28 cellular contexts compared by ENCODE assay signal in the genomic region with DNA sequence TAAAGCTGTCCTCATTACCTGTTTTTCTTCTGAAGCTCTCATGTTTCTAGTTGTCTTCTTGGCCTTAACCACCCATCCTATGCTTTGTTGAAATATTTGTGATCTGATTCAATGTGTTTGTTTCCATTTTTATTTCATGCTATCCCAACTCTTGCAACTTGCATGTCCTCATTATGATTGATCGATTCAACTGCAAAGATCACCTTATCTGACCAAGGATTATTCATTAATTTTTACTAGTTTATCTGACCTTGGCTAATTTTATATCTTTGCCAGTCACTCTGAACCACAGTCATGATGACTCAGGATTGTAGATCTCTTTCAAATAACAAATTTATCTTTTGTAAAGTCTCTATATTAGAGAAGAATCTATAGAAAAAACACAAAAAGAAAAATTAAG.
"Had no signal": no experiment of that assay in that cellular context is flagged by ENCODE, and none has a peak within 500 bp of the region (broad histone marks: within the 10 kb centered on the region; RNA-seq: fewer than 3 reads in every experiment).

No MANE protein-coding gene starts in this region.

- H3K36me3 ChIP-seq: left lung, neural progenitor cell, neutrophil, right atrium auricular region, spleen, suprapubic skin, thoracic aorta, tibial artery, upper lobe of right lung had no signal

- H3K9me3 ChIP-seq: left lung, neutrophil, psoas muscle, right atrium auricular region, spleen, suprapubic skin, thoracic aorta, tibial artery, upper lobe of right lung had no signal

- ATAC-seq: left cardiac atrium; left lung; natural killer cell; psoas muscle; sciatic nerve; stimulated activated effector memory CD8-positive, alpha-beta T cell treated with anti-CD3 and anti-CD28 coated beads, Interleukin-12 subunit alpha, Interleukin-12 subunit beta, amount 100 ng/mL, for 72 hours; upper lobe of right lung had no signal

- H3K27me3 ChIP-seq: left lung, neural progenitor cell, neutrophil, right atrium auricular region, spleen, suprapubic skin, tibial artery, upper lobe of right lung had no signal

- FAIRE-seq: keratinocyte, urothelium cell line had no signal

- H3K4me1 ChIP-seq: left lung, neural progenitor cell, parathyroid adenoma, psoas muscle, right atrium auricular region, spleen, suprapubic skin, tibial artery, upper lobe of right lung had no signal

- DNase-seq: hippocampal formation; kidney glomerular epithelial cell; left cardiac atrium; left lung; mesendoderm; naive B cell; natural killer cell; nephron progenitor cell; occipital lobe; psoas muscle; spleen; stimulated activated CD4-positive, alpha-beta T cell treated with anti-CD3 and anti-CD28 coated beads, Interleukin-4, amount 100 ng/mL, for 24 hours; stimulated activated naive CD4-positive, alpha-beta T cell; tibial artery; trophoblast cell; upper lobe of right lung had no signal

- H3K4me3 ChIP-seq: left lung, lung, neural progenitor cell, psoas muscle, right atrium auricular region, skin epidermis, spleen, suprapubic skin, thoracic aorta, tibial artery, upper lobe of right lung had no signal

- H3K27ac ChIP-seq: left lung, neural progenitor cell, neutrophil, parathyroid adenoma, psoas muscle, right atrium auricular region, skin epidermis, spleen, suprapubic skin, thoracic aorta, tibial artery, upper lobe of right lung had no signal
